Comparison of ENCODE assay signal across 23 cellular contexts in the genomic region with DNA sequence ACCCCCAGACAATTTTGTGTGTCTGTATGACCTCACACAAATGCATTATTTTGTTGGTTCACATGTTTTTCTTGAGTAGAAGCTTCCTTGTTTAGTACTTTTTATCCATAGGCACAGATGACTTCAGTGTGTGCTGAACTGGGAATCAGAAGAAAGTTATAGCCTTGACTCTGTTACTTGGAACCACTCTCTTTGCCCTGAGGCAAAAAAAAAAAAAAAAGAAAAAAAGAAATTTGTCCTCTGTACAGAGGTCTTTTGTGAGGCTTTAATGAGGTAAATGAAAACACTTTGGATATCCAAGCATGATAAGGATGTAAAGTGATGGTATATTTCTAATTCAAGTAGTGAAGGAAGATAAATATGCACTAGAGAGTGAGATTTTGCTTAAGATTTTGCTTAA. TPM values are rescaled to one million over a fixed set of nuclear protein-coding genes. Genes with fewer than 3 reads are reported as not detected.
DNase-seq lines count a peak whose midpoint lies in the region; ATAC-seq and TF ChIP-seq lines count a peak whose summit lies in the region.
"Had no signal": no experiment of that assay in that cellular context is flagged by ENCODE, and none has a peak within 500 bp of the region (broad histone marks: within the 10 kb centered on the region; RNA-seq: fewer than 3 reads in every experiment).

No MANE protein-coding gene starts in this region.

- H3K9ac ChIP-seq in adipocyte (ENCODE audit: low read length), result no peak overlapping the region
- H3K9ac ChIP-seq: GM23248 had no signal

- ATAC-seq in HG02938 (IDR thresholded peaks at IDR 0.05; ENCODE audit: unreplicated experiment), result no peak
- ATAC-seq: K562, SK-N-SH treated with all-trans-retinoic acid at 6 μM for 48 hours had no signal

- TF ChIP-seq CTCF in MCF 10A (IDR thresholded peaks at IDR 0.05; ENCODE audit: unreplicated experiment) (no peak), breast epithelium (IDR thresholded peaks at IDR 0.05) (no peak), nephron (IDR thresholded peaks at IDR 0.05; ENCODE audit: unreplicated experiment in 3 of 3) (no peak), RWPE1 (conservative IDR thresholded peaks at IDR 0.05; ENCODE audit: low read depth) (no peak)

- H3K27ac Mint-ChIP-seq in MCF 10A (ENCODE audit: low read depth, unreplicated experiment), result peak overlapping the region; percentile 39
- peak overlapping the region in 2 of 3 experiments; percentile 65 to 66 for H3K27ac Mint-ChIP-seq in nephron
- H3K27ac Mint-ChIP-seq: CD14-positive monocyte had no signal

- POLR2A ChIA-PET in MCF 10A (lab: Yijun Ruan, JAX), result no interaction called here
- POLR2A ChIA-PET in RWPE1 (lab: Yijun Ruan, JAX; ENCODE audit: low non-redundant PET), result no interaction called here

- H3K9me3 Mint-ChIP-seq in MCF 10A (ENCODE audit: unreplicated experiment) (no peaks in the 10 kb centered on the region), nephron (peaks cover 4% of the 10 kb centered on the region)

- H3K4me3 Mint-ChIP-seq in MCF 10A (ENCODE audit: unreplicated experiment) (no peak overlapping the region), nephron (no peak overlapping the region)
- H3K4me3 Mint-ChIP-seq: CD14-positive monocyte had no signal

- H3K27me3 Mint-ChIP-seq in MCF 10A (ENCODE audit: insufficient read depth, unreplicated experiment), result no peaks in the 10 kb centered on the region
- no peaks in the 10 kb centered on the region for H3K27me3 Mint-ChIP-seq in nephron (ENCODE audit: low read depth)

- no peak for TF ChIP-seq POLR2A in breast epithelium (IDR thresholded peaks at IDR 0.05)

- H3K4me3 ChIP-seq in breast epithelium (no peak overlapping the region), adipocyte (ENCODE audit: low read length) (no peak overlapping the region)
- H3K4me3 ChIP-seq: GM23248, K562, Peyer's patch had no signal

- CTCF ChIA-PET in MCF 10A (lab: Yijun Ruan, JAX) (interaction anchor here (0.7 to 0.9 kb wide), 3 partner anchors 11 to 43 kb away, joined by 3 to 4 read pairs (median 4); no protein-coding TSS in a partner anchor), RWPE1 (lab: Yijun Ruan, JAX) (interaction anchor here (0.7 kb wide), 1 partner anchor 1018 kb away, joined by 5 read pairs; no protein-coding TSS in a partner anchor)

- H3K4me1 ChIP-seq in breast epithelium (no peaks in the 10 kb centered on the region), adipocyte (ENCODE audit: control insufficient read depth, insufficient read depth, low read length) (peaks cover 49% of the 10 kb centered on the region)

- no TSS peak for BruUV-seq in MCF 10A (replicated peaks; lab: Mats Ljungman, UMichigan)

- DNase-seq in MCF 10A (ENCODE audit: unreplicated experiment) (no peak), breast epithelium (ENCODE audit: low spot score in 2 of 2) (no peak), adipocyte (ENCODE audit: low read depth) (peak; percentile 15), SW 1271 (lab: John Stamatoyannopoulos, UW) (no peak), caudate nucleus (lab: John Stamatoyannopoulos, UW) (no peak), RWPE1 (ENCODE audit: low spot score) (no peak)
- DNase-seq: COR-L47; DMS153; GM23248; HCEC 1CT; NCI-H1105 treated with DMSO at 0.1 percent for 48 hours; NCI-H1694; NCI-H2081 treated with DMSO at 0.1 percent for 48 hours; NCI-H446 treated with DMSO at 0.1 percent for 48 hours; NK-92 treated with Interleukin-12 subunit alpha and Interleukin-12 subunit beta, amount 100 ng/mL, for 24 hours; Peyer's patch; SHP77 treated with DMSO at 0.1 percent for 48 hours had no signal

- H3K27ac ChIP-seq in breast epithelium (no peak overlapping the region), caudate nucleus (ENCODE audit: low read depth, low read length) (no peak overlapping the region), RWPE1 (no peak overlapping the region)
- H3K27ac ChIP-seq: 22Rv1, GM23248, Peyer's patch had no signal

- H3K36me3 Mint-ChIP-seq in MCF 10A (ENCODE audit: insufficient read depth, unreplicated experiment), result peaks cover 68% of the 10 kb centered on the region
- peaks cover 59% of the 10 kb centered on the region for H3K36me3 Mint-ChIP-seq in nephron (ENCODE audit: low read depth)

- H3K27me3 ChIP-seq in breast epithelium, result no peaks in the 10 kb centered on the region
- H3K27me3 ChIP-seq in adipocyte (replicated peaks; ENCODE audit: control insufficient read depth, insufficient read depth, low read length), result no peaks in the 10 kb centered on the region
- H3K27me3 ChIP-seq: Peyer's patch had no signal

- H3K9me3 ChIP-seq in breast epithelium, result no peaks in the 10 kb centered on the region
- H3K9me3 ChIP-seq in adipocyte (ENCODE audit: control insufficient read depth, low read length), result no peaks in the 10 kb centered on the region
- H3K9me3 ChIP-seq: Peyer's patch had no signal

- H3K4me1 Mint-ChIP-seq in MCF 10A (ENCODE audit: insufficient read depth, unreplicated experiment) (peaks cover 17% of the 10 kb centered on the region), nephron (peaks cover 39% of the 10 kb centered on the region)

- intact Hi-C loops in MCF 10A (cut with micrococcal nuclease), result loop anchor here (10.0 kb wide), 1 partner anchor 1157 kb away; no protein-coding TSS in a partner anchor
- intact Hi-C loops in breast epithelium (cut with DNase I; ENCODE audit: low total_unique reads), result no loop called here

- H3K36me3 ChIP-seq in breast epithelium (no peaks in the 10 kb centered on the region), adipocyte (ENCODE audit: control insufficient read depth, insufficient read depth, low read length, severe bottlenecking) (peaks cover 6% of the 10 kb centered on the region)
- H3K36me3 ChIP-seq: Peyer's patch had no signal

RNA-seq across cellular contexts. Expression of gene TRMT11, which starts 51.9 kb away (rescaled TPM):
- total RNA-seq in MCF 10A (2022) (28.8 and 32.5 TPM in 2 replicates), breast epithelium (10 to 100 TPM; 17.3 to 48.3 (median 39.7) TPM)
